In genomic region chr2:201858781-201859180, GRCh38 we compare ENCODE assay signal across 9 cellular contexts. TPM values are rescaled to one million over a fixed set of nuclear protein-coding genes. Genes with fewer than 3 reads are reported as not detected.
DNase-seq lines count a peak whose midpoint lies in the region; ATAC-seq and TF ChIP-seq lines count a peak whose summit lies in the region.
"Had no signal": no experiment of that assay in that cellular context is flagged by ENCODE, and none has a peak within 500 bp of the region (broad histone marks: within the 10 kb centered on the region; RNA-seq: fewer than 3 reads in every experiment).

No MANE protein-coding gene starts in this region.

- H3K4me1 Mint-ChIP-seq in activated CD4-positive, alpha-beta memory T cell treated with anti-CD3 and anti-CD28 coated beads for 36 hours (ENCODE audit: low read depth) = peaks cover 15% of the 10 kb centered on the region
- H3K4me1 Mint-ChIP-seq in activated CD4-positive, alpha-beta memory T cell treated with anti-CD3 and anti-CD28 coated beads, Interleukin-2, amount 10 ng/mL, durations not matched to agents 7 days and 5 days = peaks cover 5% of the 10 kb centered on the region
- peaks cover 13% of the 10 kb centered on the region for H3K4me1 Mint-ChIP-seq in activated T-helper 17 cell treated with anti-CD3 and anti-CD28 coated beads, Interleukin-2, amount 50 U/mL, for 72 hours
- H3K4me1 Mint-ChIP-seq in activated T-helper 1 cell treated with anti-CD3 and anti-CD28 coated beads, Interleukin-12 subunit alpha, Interleukin-12 subunit beta, Interleukin-2, Interleukin-4 antibody, amounts not matched to agents 30 ng/mL and 10 ng/mL and 1 ng/mL, durations not matched to agents 14 hours and 24 hours and 36 hours (ENCODE audit: low read depth) = peaks cover 18% of the 10 kb centered on the region

- DNase-seq in activated CD4-positive, alpha-beta memory T cell treated with anti-CD3 and anti-CD28 coated beads for 36 hours = peak; percentile 52
- no peak for DNase-seq in activated CD4-positive, alpha-beta memory T cell treated with anti-CD3 and anti-CD28 coated beads, Interleukin-2, amount 10 ng/mL, durations not matched to agents 7 days and 5 days
- DNase-seq in left lung (peak in 1 of 2 donors; percentile 36), transverse colon (peak; percentile 21), superior temporal gyrus (ENCODE audit: extremely low spot score) (no peak)
- no peak for DNase-seq in activated T-helper 1 cell treated with anti-CD3 and anti-CD28 coated beads, Interleukin-12 subunit alpha, Interleukin-12 subunit beta, Interleukin-2, Interleukin-4 antibody, amounts not matched to agents 30 ng/mL and 10 ng/mL and 1 ng/mL, durations not matched to agents 14 hours and 24 hours and 36 hours (ENCODE audit: low spot score)

- H3K4me1 ChIP-seq in left lung (peaks cover 0 to 5% of the 10 kb centered on the region in 2 donors), transverse colon (peaks cover 0 to 18% (median 10%) of the 10 kb centered on the region in 4 donors)

- no peak for TF ChIP-seq POLR2A in transverse colon (IDR thresholded peaks at IDR 0.05)

- H3K27me3 Mint-ChIP-seq in activated CD4-positive, alpha-beta memory T cell treated with anti-CD3 and anti-CD28 coated beads for 36 hours = peaks cover 18% of the 10 kb centered on the region
- peaks cover 25% of the 10 kb centered on the region for H3K27me3 Mint-ChIP-seq in activated CD4-positive, alpha-beta memory T cell treated with anti-CD3 and anti-CD28 coated beads, Interleukin-2, amount 10 ng/mL, durations not matched to agents 7 days and 5 days
- H3K27me3 Mint-ChIP-seq in activated T-helper 17 cell treated with anti-CD3 and anti-CD28 coated beads, Interleukin-2, amount 50 U/mL, for 72 hours = peaks cover 24% of the 10 kb centered on the region
- peaks cover 35% of the 10 kb centered on the region for H3K27me3 Mint-ChIP-seq in activated T-helper 1 cell treated with anti-CD3 and anti-CD28 coated beads, Interleukin-12 subunit alpha, Interleukin-12 subunit beta, Interleukin-2, Interleukin-4 antibody, amounts not matched to agents 30 ng/mL and 10 ng/mL and 1 ng/mL, durations not matched to agents 14 hours and 24 hours and 36 hours (ENCODE audit: insufficient read depth)

- H3K36me3 Mint-ChIP-seq in activated CD4-positive, alpha-beta memory T cell treated with anti-CD3 and anti-CD28 coated beads for 36 hours = no peaks in the 10 kb centered on the region
- H3K36me3 Mint-ChIP-seq in activated CD4-positive, alpha-beta memory T cell treated with anti-CD3 and anti-CD28 coated beads, Interleukin-2, amount 10 ng/mL, durations not matched to agents 7 days and 5 days (ENCODE audit: low read depth) = no peaks in the 10 kb centered on the region
- H3K36me3 Mint-ChIP-seq in activated T-helper 17 cell treated with anti-CD3 and anti-CD28 coated beads, Interleukin-2, amount 50 U/mL, for 72 hours (ENCODE audit: low read depth) = no peaks in the 10 kb centered on the region
- H3K36me3 Mint-ChIP-seq in activated T-helper 1 cell treated with anti-CD3 and anti-CD28 coated beads, Interleukin-12 subunit alpha, Interleukin-12 subunit beta, Interleukin-2, Interleukin-4 antibody, amounts not matched to agents 30 ng/mL and 10 ng/mL and 1 ng/mL, durations not matched to agents 14 hours and 24 hours and 36 hours (ENCODE audit: low read depth) = no peaks in the 10 kb centered on the region

- TF ChIP-seq EP300 in transverse colon (IDR thresholded peaks at IDR 0.05; ENCODE audit: low read depth) = no peak

- H3K9me3 ChIP-seq in left lung (no peaks in the 10 kb centered on the region), transverse colon (no peaks in the 10 kb centered on the region)

- POLR2A ChIA-PET in activated CD4-positive, alpha-beta memory T cell treated with anti-CD3 and anti-CD28 coated beads for 36 hours (lab: Charles Lee) = no interaction called here
- POLR2A ChIA-PET in activated CD4-positive, alpha-beta memory T cell treated with anti-CD3 and anti-CD28 coated beads, Interleukin-2, amount 10 ng/mL, durations not matched to agents 7 days and 5 days (lab: Charles Lee) = no interaction called here

- intact Hi-C loops in activated CD4-positive, alpha-beta memory T cell treated with anti-CD3 and anti-CD28 coated beads for 36 hours (cut with micrococcal nuclease) = no loop called here
- intact Hi-C loops in left lung (cut with DNase I) = loop anchor here in 1 of 2 donors (10.0 kb wide), 1 partner anchor 316 kb away; no protein-coding TSS in a partner anchor
- intact Hi-C loops in transverse colon (cut with DNase I; ENCODE audit: low total_unique reads) = no loop called here
- intact Hi-C loops in activated T-helper 1 cell treated with anti-CD3 and anti-CD28 coated beads, Interleukin-12 subunit alpha, Interleukin-12 subunit beta, Interleukin-2, Interleukin-4 antibody, amounts not matched to agents 30 ng/mL and 10 ng/mL and 1 ng/mL, durations not matched to agents 14 hours and 24 hours and 36 hours (cut with micrococcal nuclease) = no loop called here

- ATAC-seq in activated T-helper 17 cell treated with anti-CD3 and anti-CD28 coated beads, Interleukin-2, amount 50 U/mL, for 72 hours (replicated peaks) = peak; percentile 50
- ATAC-seq in left lung (peak; percentile 19), HG03469 (IDR thresholded peaks at IDR 0.05; ENCODE audit: unreplicated experiment) (no peak)

- CTCF ChIA-PET in activated CD4-positive, alpha-beta memory T cell treated with anti-CD3 and anti-CD28 coated beads for 36 hours (lab: Charles Lee) = interaction anchor here (0.6 to 4.5 kb wide), 5 partner anchors 10 to 325 kb away, joined by 3 to 113 read pairs (median 3); no protein-coding TSS in a partner anchor
- CTCF ChIA-PET in activated CD4-positive, alpha-beta memory T cell treated with anti-CD3 and anti-CD28 coated beads, Interleukin-2, amount 10 ng/mL, durations not matched to agents 7 days and 5 days (lab: Charles Lee) = interaction anchor here (1.3 to 2.8 kb wide), 3 partner anchors 34 to 320 kb away, joined by 3 to 22 read pairs (median 17); no protein-coding TSS in a partner anchor

- TF ChIP-seq CTCF in left lung (IDR thresholded peaks at IDR 0.05) (no peak), transverse colon (IDR thresholded peaks at IDR 0.05) (no peak)

- WGBS in transverse colon (ENCODE audit: low coverage in 1 of 2), 2 donors = 5 to 8% methylated on average over 10 to 11 of the region's 11 CpGs

- H3K27ac Mint-ChIP-seq in activated CD4-positive, alpha-beta memory T cell treated with anti-CD3 and anti-CD28 coated beads for 36 hours = no peak overlapping the region
- H3K27ac Mint-ChIP-seq in activated CD4-positive, alpha-beta memory T cell treated with anti-CD3 and anti-CD28 coated beads, Interleukin-2, amount 10 ng/mL, durations not matched to agents 7 days and 5 days = no peak overlapping the region
- no peak overlapping the region for H3K27ac Mint-ChIP-seq in activated T-helper 17 cell treated with anti-CD3 and anti-CD28 coated beads, Interleukin-2, amount 50 U/mL, for 72 hours
- no peak overlapping the region for H3K27ac Mint-ChIP-seq in activated T-helper 1 cell treated with anti-CD3 and anti-CD28 coated beads, Interleukin-12 subunit alpha, Interleukin-12 subunit beta, Interleukin-2, Interleukin-4 antibody, amounts not matched to agents 30 ng/mL and 10 ng/mL and 1 ng/mL, durations not matched to agents 14 hours and 24 hours and 36 hours
- H3K27ac Mint-ChIP-seq: CD4-positive, alpha-beta T cell had no signal

- no peaks in the 10 kb centered on the region for H3K9me3 Mint-ChIP-seq in activated CD4-positive, alpha-beta memory T cell treated with anti-CD3 and anti-CD28 coated beads for 36 hours
- no peaks in the 10 kb centered on the region for H3K9me3 Mint-ChIP-seq in activated CD4-positive, alpha-beta memory T cell treated with anti-CD3 and anti-CD28 coated beads, Interleukin-2, amount 10 ng/mL, durations not matched to agents 7 days and 5 days
- H3K9me3 Mint-ChIP-seq in activated T-helper 17 cell treated with anti-CD3 and anti-CD28 coated beads, Interleukin-2, amount 50 U/mL, for 72 hours = no peaks in the 10 kb centered on the region
- H3K9me3 Mint-ChIP-seq in activated T-helper 1 cell treated with anti-CD3 and anti-CD28 coated beads, Interleukin-12 subunit alpha, Interleukin-12 subunit beta, Interleukin-2, Interleukin-4 antibody, amounts not matched to agents 30 ng/mL and 10 ng/mL and 1 ng/mL, durations not matched to agents 14 hours and 24 hours and 36 hours = no peaks in the 10 kb centered on the region
- H3K9me3 Mint-ChIP-seq: CD4-positive, alpha-beta T cell had no signal

- in situ Hi-C loops in transverse colon (cut with MboI; ENCODE audit: low pct_ligation_motif_present in 1 of 4, low pct_unique_long_range_greater_than_20kb in 1 of 4, low sequenced_read_pairs in 3 of 4) = loop anchor here in 3 of 4 donors (5.0 to 25.0 kb wide), 3 partner anchors 314 to 329 kb away; no protein-coding TSS in a partner anchor

- no peak overlapping the region for H3K27ac ChIP-seq in left lung
- peak overlapping the region in 2 of 4 donors; percentile 9 to 14 for H3K27ac ChIP-seq in transverse colon

- H3K27me3 ChIP-seq in left lung (peaks cover 0 to 56% of the 10 kb centered on the region in 2 donors), transverse colon (peaks cover 18% of the 10 kb centered on the region)

- H3K4me3 Mint-ChIP-seq in activated CD4-positive, alpha-beta memory T cell treated with anti-CD3 and anti-CD28 coated beads for 36 hours = no peak overlapping the region
- no peak overlapping the region for H3K4me3 Mint-ChIP-seq in activated CD4-positive, alpha-beta memory T cell treated with anti-CD3 and anti-CD28 coated beads, Interleukin-2, amount 10 ng/mL, durations not matched to agents 7 days and 5 days
- peak overlapping the region; percentile 20 for H3K4me3 Mint-ChIP-seq in activated T-helper 17 cell treated with anti-CD3 and anti-CD28 coated beads, Interleukin-2, amount 50 U/mL, for 72 hours
- no peak overlapping the region for H3K4me3 Mint-ChIP-seq in activated T-helper 1 cell treated with anti-CD3 and anti-CD28 coated beads, Interleukin-12 subunit alpha, Interleukin-12 subunit beta, Interleukin-2, Interleukin-4 antibody, amounts not matched to agents 30 ng/mL and 10 ng/mL and 1 ng/mL, durations not matched to agents 14 hours and 24 hours and 36 hours
- H3K4me3 Mint-ChIP-seq: CD4-positive, alpha-beta T cell had no signal

- H3K36me3 ChIP-seq in left lung = no peaks in the 10 kb centered on the region
- no peaks in the 10 kb centered on the region for H3K36me3 ChIP-seq in transverse colon

- H3K4me3 ChIP-seq in left lung = no peak overlapping the region
- H3K4me3 ChIP-seq in transverse colon = peak overlapping the region in 1 of 4 donors; percentile 22

RNA-seq across cellular contexts. Expression of gene CDK15, which starts 52.4 kb away (rescaled TPM):
- not detected for total RNA-seq in activated CD4-positive, alpha-beta memory T cell treated with anti-CD3 and anti-CD28 coated beads for 36 hours
- total RNA-seq in activated CD4-positive, alpha-beta memory T cell treated with anti-CD3 and anti-CD28 coated beads, Interleukin-2, amount 10 ng/mL, durations not matched to agents 7 days and 5 days = not detected
- not detected for total RNA-seq in activated T-helper 17 cell treated with anti-CD3 and anti-CD28 coated beads, Interleukin-2, amount 50 U/mL, for 72 hours
- total RNA-seq in left lung (under 1 TPM; 0.73 to 0.84 TPM), transverse colon (under 1 TPM in 2 of 4 donors, not detected in 2; 0.14 to 0.79 TPM)
- not detected in 2 replicates for total RNA-seq in activated T-helper 1 cell treated with anti-CD3 and anti-CD28 coated beads, Interleukin-12 subunit alpha, Interleukin-12 subunit beta, Interleukin-2, Interleukin-4 antibody, amounts not matched to agents 30 ng/mL and 10 ng/mL and 1 ng/mL, durations not matched to agents 14 hours and 24 hours and 36 hours
- total RNA-seq: CD4-positive, alpha-beta T cell had no signal

Comparison
In these comparisons a context has a peak if more than half of its experiments do, and no peak if none do; other contexts are left out.
1. DNase-seq: peak in activated CD4-positive, alpha-beta memory T cell treated with anti-CD3 and anti-CD28 coated beads for 36 hours (single experiment) and transverse colon (single experiment); none in activated CD4-positive, alpha-beta memory T cell treated with anti-CD3 and anti-CD28 coated beads, Interleukin-2, amount 10 ng/mL, durations not matched to agents 7 days and 5 days (single experiment), superior temporal gyrus (single experiment) and activated T-helper 1 cell treated with anti-CD3 and anti-CD28 coated beads, Interleukin-12 subunit alpha, Interleukin-12 subunit beta, Interleukin-2, Interleukin-4 antibody, amounts not matched to agents 30 ng/mL and 10 ng/mL and 1 ng/mL, durations not matched to agents 14 hours and 24 hours and 36 hours (single experiment).